ENCODE assay signal across 2 cellular contexts in genomic region chr12:60172696-60173095, GRCh38.
TF ChIP-seq lines count a peak whose summit lies in the region.

No MANE protein-coding gene starts in this region.

TF ChIP-seq in IMR-90, 13 proteins besides CTCF, POLR2A, EP300 and RAD21:
- TF ChIP-seq MAFK (IDR thresholded peaks at IDR 0.05; ENCODE audit: low read depth, low read length) (no peak), ELK1 (IDR thresholded peaks at IDR 0.05; ENCODE audit: borderline replicate concordance, low read depth, low read length) (no peak), MXI1 (IDR thresholded peaks at IDR 0.05; ENCODE audit: borderline replicate concordance, low read depth, low read length) (no peak), CEBPB (IDR thresholded peaks at IDR 0.05; ENCODE audit: low read depth, low read length) (no peak), SMC3 (IDR thresholded peaks at IDR 0.05; ENCODE audit: low read depth, low read length) (no peak), RFX5 (IDR thresholded peaks at IDR 0.05; ENCODE audit: low read depth, low read length) (no peak), CHD1 (IDR thresholded peaks at IDR 0.05; ENCODE audit: low read depth, low read length) (no peak), FOS (IDR thresholded peaks at IDR 0.05; ENCODE audit: low read depth, low read length) (no peak)
- TF ChIP-seq, protein P1, sequence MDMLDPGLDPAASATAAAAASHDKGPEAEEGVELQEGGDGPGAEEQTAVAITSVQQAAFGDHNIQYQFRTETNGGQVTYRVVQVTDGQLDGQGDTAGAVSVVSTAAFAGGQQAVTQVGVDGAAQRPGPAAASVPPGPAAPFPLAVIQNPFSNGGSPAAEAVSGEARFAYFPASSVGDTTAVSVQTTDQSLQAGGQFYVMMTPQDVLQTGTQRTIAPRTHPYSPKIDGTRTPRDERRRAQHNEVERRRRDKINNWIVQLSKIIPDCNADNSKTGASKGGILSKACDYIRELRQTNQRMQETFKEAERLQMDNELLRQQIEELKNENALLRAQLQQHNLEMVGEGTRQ (IDR thresholded peaks at IDR 0.05; ENCODE audit: low read depth, low read length), result no peak

TF ChIP-seq in endothelial cell of umbilical vein, 7 proteins besides CTCF, POLR2A, EP300 and RAD21:
- TF ChIP-seq JUN (IDR thresholded peaks at IDR 0.05; ENCODE audit: borderline replicate concordance, insufficient read depth, insufficient read length, low read depth) (no peak), FOS (IDR thresholded peaks at IDR 0.05; ENCODE audit: borderline replicate concordance, insufficient read depth, low read length) (no peak), GATA2 (IDR thresholded peaks at IDR 0.05; ENCODE audit: insufficient read depth, insufficient read length, low read depth, low read length) (no peak), EZH2 (IDR thresholded peaks at IDR 0.05; ENCODE audit: borderline replicate concordance, low read depth, low read length, severe bottlenecking) (no peak), POLR2AphosphoS5 (IDR thresholded peaks at IDR 0.05; ENCODE audit: insufficient read depth, low read depth, low read length) (no peak), MAX (IDR thresholded peaks at IDR 0.05; ENCODE audit: insufficient read depth, insufficient read length) (no peak), MYC (IDR thresholded peaks at IDR 0.05; ENCODE audit: low read depth, low read length) (no peak)
TF ChIP-seq in endothelial cell of umbilical vein: peak in this region for 0.
